In genomic region chr22:27718186-27719032, GRCh38 we compare ENCODE assay signal across 7 cellular contexts.
DNase-seq lines count a peak whose midpoint lies in the region; ATAC-seq and TF ChIP-seq lines count a peak whose summit lies in the region.

No MANE protein-coding gene starts in this region.

- H3K4me3 ChIP-seq in upper lobe of left lung, result no peak overlapping the region

- intact Hi-C loops in MCF 10A (cut with micrococcal nuclease), result loop anchor here (1.0 to 10.0 kb wide), 4 partner anchors 34 to 314 kb away; partner anchors contain the start of gene MN1

- peak; percentile 29 for DNase-seq in HuH-7.5 (ENCODE audit: low spot score)
- peak; percentile 91 for DNase-seq in MCF 10A (ENCODE audit: unreplicated experiment)
- DNase-seq in kidney tubule cell (ENCODE audit: low spot score), result peak; percentile 92
- DNase-seq in upper lobe of left lung, result peak in 1 of 2 donors; percentile 71
- DNase-seq in activated T-cell treated with anti-CD3 and anti-CD28 coated beads, Interleukin-2, amount 50 U/mL, for 1 hour, result no peak

- H3K27me3 Mint-ChIP-seq in MCF 10A (ENCODE audit: insufficient read depth, unreplicated experiment), result no peaks in the 10 kb centered on the region
- peaks cover 9% of the 10 kb centered on the region for H3K27me3 Mint-ChIP-seq in stimulated activated memory B cell treated with anti-CD40 and anti-IgM and Interleukin-4, amounts not matched to agents 10 μg/mL and 1 μg/mL and 100 μg/mL, for 72 hours

- CTCF ChIA-PET in MCF 10A (lab: Yijun Ruan, JAX), result interaction anchor here (0.5 to 2.5 kb wide), 3 partner anchors 16 to 632 kb away, joined by 3 to 7 read pairs (median 3); no protein-coding TSS in a partner anchor

- peak overlapping the region; percentile 98 for H3K27ac Mint-ChIP-seq in MCF 10A (ENCODE audit: low read depth, unreplicated experiment)
- H3K27ac Mint-ChIP-seq in stimulated activated memory B cell treated with anti-CD40 and anti-IgM and Interleukin-4, amounts not matched to agents 10 μg/mL and 1 μg/mL and 100 μg/mL, for 72 hours, result no peak overlapping the region

- ATAC-seq in upper lobe of left lung (ENCODE audit: low FRiP score in 2 of 2) (peak; percentile 79 to 97), GM19035 (IDR thresholded peaks at IDR 0.05; ENCODE audit: unreplicated experiment) (no peak)
- ATAC-seq in stimulated activated memory B cell treated with anti-CD40 and anti-IgM and Interleukin-4, amounts not matched to agents 10 μg/mL and 1 μg/mL and 100 μg/mL, for 72 hours, result no peak

- WGBS in upper lobe of left lung, 2 donors, result 31 to 48% methylated on average over 6 to 10 of the region's 10 CpGs

- TSS peak; percentile 59 for BruUV-seq in MCF 10A (replicated peaks; lab: Mats Ljungman, UMichigan)

- TF ChIP-seq CTCF in MCF 10A (IDR thresholded peaks at IDR 0.05; ENCODE audit: unreplicated experiment), result no peak
- TF ChIP-seq CTCF in upper lobe of left lung (IDR thresholded peaks at IDR 0.05), result no peak

- H3K36me3 ChIP-seq in upper lobe of left lung, result no peaks in the 10 kb centered on the region

- peaks cover 0 to 4% (median 0%) of the 10 kb centered on the region in 4 donors for H3K9me3 ChIP-seq in upper lobe of left lung

- peak overlapping the region; percentile 24 for H3K4me3 Mint-ChIP-seq in MCF 10A (ENCODE audit: unreplicated experiment)
- H3K4me3 Mint-ChIP-seq in stimulated activated memory B cell treated with anti-CD40 and anti-IgM and Interleukin-4, amounts not matched to agents 10 μg/mL and 1 μg/mL and 100 μg/mL, for 72 hours, result no peak overlapping the region

- no peaks in the 10 kb centered on the region for H3K9me3 Mint-ChIP-seq in MCF 10A (ENCODE audit: unreplicated experiment)
- H3K9me3 Mint-ChIP-seq in stimulated activated memory B cell treated with anti-CD40 and anti-IgM and Interleukin-4, amounts not matched to agents 10 μg/mL and 1 μg/mL and 100 μg/mL, for 72 hours, result no peaks in the 10 kb centered on the region

- no peaks in the 10 kb centered on the region for H3K36me3 Mint-ChIP-seq in MCF 10A (ENCODE audit: insufficient read depth, unreplicated experiment)
- H3K36me3 Mint-ChIP-seq in stimulated activated memory B cell treated with anti-CD40 and anti-IgM and Interleukin-4, amounts not matched to agents 10 μg/mL and 1 μg/mL and 100 μg/mL, for 72 hours, result no peaks in the 10 kb centered on the region

- peaks cover 5 to 34% (median 14%) of the 10 kb centered on the region in 4 donors for H3K4me1 ChIP-seq in upper lobe of left lung

- POLR2A ChIA-PET in MCF 10A (lab: Yijun Ruan, JAX), result interaction anchor here (0.7 to 1.7 kb wide), 9 partner anchors 8 to 506 kb away, joined by 3 to 7 read pairs (median 4); no protein-coding TSS in a partner anchor

- no peaks in the 10 kb centered on the region for H3K27me3 ChIP-seq in upper lobe of left lung

- H3K4me1 Mint-ChIP-seq in MCF 10A (ENCODE audit: insufficient read depth, unreplicated experiment), result peaks cover 30% of the 10 kb centered on the region
- no peaks in the 10 kb centered on the region for H3K4me1 Mint-ChIP-seq in stimulated activated memory B cell treated with anti-CD40 and anti-IgM and Interleukin-4, amounts not matched to agents 10 μg/mL and 1 μg/mL and 100 μg/mL, for 72 hours

- H3K27ac ChIP-seq in upper lobe of left lung, result peak overlapping the region; percentile 77 to 87 (median 80)

- TF ChIP-seq POLR2A in upper lobe of left lung (IDR thresholded peaks at IDR 0.05), result peak in 2 of 4 donors; percentile 42 to 44

- peak; percentile 51 to 95 (median 70) for TF ChIP-seq EP300 in upper lobe of left lung (IDR thresholded peaks at IDR 0.05)

Comparison
In these comparisons a context has a peak if more than half of its experiments do, and no peak if none do; other contexts are left out.
1. ATAC-seq: peak in upper lobe of left lung (2 of 2); none in stimulated activated memory B cell treated with anti-CD40 and anti-IgM and Interleukin-4, amounts not matched to agents 10 μg/mL and 1 μg/mL and 100 μg/mL, for 72 hours (single experiment) and GM19035 (single experiment).